Comparison of ENCODE assay signal across 21 cellular contexts in the genomic region with DNA sequence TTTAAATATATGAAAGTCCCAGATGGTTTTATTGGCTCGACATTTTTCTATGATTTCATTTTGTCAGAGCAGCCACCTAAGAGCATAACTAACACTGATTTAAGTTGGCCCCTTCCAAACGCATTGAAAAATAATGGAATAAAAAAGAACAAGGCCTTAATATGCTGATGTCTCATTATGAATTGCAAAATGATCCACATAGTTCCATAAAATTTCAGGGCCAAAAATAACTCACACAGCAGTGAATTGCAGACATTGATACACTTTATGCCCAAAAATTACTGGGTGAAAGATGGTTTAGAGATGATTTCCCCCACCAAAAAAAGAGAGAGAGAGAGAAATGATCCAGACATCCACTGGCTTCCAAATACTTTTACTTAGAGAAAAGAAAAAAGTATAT.
"Had no signal": no experiment of that assay in that cellular context is flagged by ENCODE, and none has a peak within 500 bp of the region (broad histone marks: within the 10 kb centered on the region; RNA-seq: fewer than 3 reads in every experiment).

No MANE protein-coding gene starts in this region.

- H3K36me3 ChIP-seq: left ventricle myocardium inferior, pancreas, prostate gland, spleen, thyroid gland, transverse colon, upper lobe of left lung, vagina had no signal

- H3K79me2 ChIP-seq: hepatocyte had no signal

- H3K4me3 ChIP-seq: hepatocyte, left ventricle myocardium inferior, lung, mucosa of descending colon, pancreas, prostate gland, spleen, testis, thyroid gland, transverse colon, upper lobe of left lung, vagina had no signal

- H3K27me3 ChIP-seq: hepatocyte, pancreas, spleen, testis, thyroid gland, transverse colon, upper lobe of left lung, vagina had no signal

- DNase-seq: islet precursor cell; left ventricle myocardium inferior; midbrain; mucosa of descending colon; naive thymus-derived CD4-positive, alpha-beta T cell; pancreas; posterior cingulate gyrus; retina; right cardiac atrium; small intestine; spleen; stimulated activated CD4-positive, alpha-beta T cell treated with anti-CD3 and anti-CD28 coated beads, Interleukin-4, amount 100 ng/mL, for 24 hours; stimulated activated naive CD4-positive, alpha-beta T cell; testis; thyroid gland; transverse colon; upper lobe of left lung had no signal

- H3K4me1 ChIP-seq: pancreas, prostate gland, spleen, testis, thyroid gland, transverse colon, upper lobe of left lung, vagina had no signal

- H3K27ac ChIP-seq: hepatocyte, left ventricle myocardium inferior, pancreas, prostate gland, spleen, testis, thyroid gland, transverse colon, upper lobe of left lung, vagina had no signal

- H2AFZ ChIP-seq: hepatocyte had no signal

- H3K9me3 ChIP-seq: left ventricle myocardium inferior, mucosa of descending colon, pancreas, prostate gland, spleen, testis, thyroid gland, transverse colon, upper lobe of left lung, vagina had no signal

- FAIRE-seq: pancreas, small intestine had no signal
